10 cellular contexts compared by ENCODE assay signal in genomic region chr5:93163010-93163663, GRCh38.
A peak's percentile ranks its signal among the peaks of the same experiment; 100 is the strongest.
DNase-seq lines count a peak whose midpoint lies in the region; ATAC-seq and TF ChIP-seq lines count a peak whose summit lies in the region.
"Had no signal": no experiment of that assay in that cellular context is flagged by ENCODE, and none has a peak within 500 bp of the region (broad histone marks: within the 10 kb centered on the region; RNA-seq: fewer than 3 reads in every experiment).

No MANE protein-coding gene starts in this region.

- TF ChIP-seq CTCF in HFFc6 (IDR thresholded peaks at IDR 0.05) (no peak), spleen (IDR thresholded peaks at IDR 0.05 in 8 of 11, conservative IDR thresholded peaks at IDR 0.05 in 3 of 11) (no peak), lower leg skin (IDR thresholded peaks at IDR 0.05) (no peak), Peyer's patch (IDR thresholded peaks at IDR 0.05) (no peak)

- no peak for ATAC-seq in activated naive CD4-positive, alpha-beta T cell treated with anti-CD3 and anti-CD28 coated beads, Interleukin-2, amount 50 U/mL, for 72 hours

- H3K36me3 ChIP-seq in spleen (no peaks in the 10 kb centered on the region), Peyer's patch (no peaks in the 10 kb centered on the region)

- POLR2A ChIA-PET in activated CD4-positive, alpha-beta memory T cell treated with anti-CD3 and anti-CD28 coated beads for 36 hours (lab: Charles Lee): no interaction called here

- H3K4me3 Mint-ChIP-seq in HFFc6: peak overlapping the region; percentile 26; the same call in 1 of the 2 replicates
- no peak overlapping the region for H3K4me3 Mint-ChIP-seq in activated CD4-positive, alpha-beta memory T cell treated with anti-CD3 and anti-CD28 coated beads for 36 hours

- DNase-seq in HFFc6: peak; percentile 88
- peak; percentile 84 for DNase-seq in amniotic epithelial cell (ENCODE audit: low read depth)
- DNase-seq in hepatic stellate cell (ENCODE audit: low spot score): peak; percentile 30
- no peak for DNase-seq in spleen
- DNase-seq in lower leg skin (ENCODE audit: low spot score in 2 of 2): no peak
- DNase-seq in Peyer's patch: no peak
- no peak for DNase-seq in activated naive CD4-positive, alpha-beta T cell treated with anti-CD3 and anti-CD28 coated beads, Interleukin-2, amount 50 U/mL, for 72 hours (ENCODE audit: low spot score in 2 of 2)
- DNase-seq in activated CD4-positive, alpha-beta memory T cell treated with anti-CD3 and anti-CD28 coated beads for 36 hours: no peak
- DNase-seq: NK-92 treated with Interleukin-12 subunit alpha and Interleukin-12 subunit beta, amount 100 ng/mL, for 24 hours had no signal

- intact Hi-C loops in spleen (cut with DNase I; ENCODE audit: low total_unique reads): no loop called here
- intact Hi-C loops in lower leg skin (cut with DNase I; ENCODE audit: low total_unique reads): no loop called here
- intact Hi-C loops in activated CD4-positive, alpha-beta memory T cell treated with anti-CD3 and anti-CD28 coated beads for 36 hours (cut with micrococcal nuclease): no loop called here

- no peaks in the 10 kb centered on the region; the same call in 1 of the 2 replicates for H3K27me3 Mint-ChIP-seq in HFFc6 (ENCODE audit: insufficient read depth)
- H3K27me3 Mint-ChIP-seq in activated CD4-positive, alpha-beta memory T cell treated with anti-CD3 and anti-CD28 coated beads for 36 hours: no peaks in the 10 kb centered on the region

- H3K36me3 Mint-ChIP-seq in HFFc6 (ENCODE audit: low read depth): peaks cover 3% of the 10 kb centered on the region
- no peaks in the 10 kb centered on the region for H3K36me3 Mint-ChIP-seq in activated naive CD4-positive, alpha-beta T cell treated with anti-CD3 and anti-CD28 coated beads, Interleukin-2, amount 50 U/mL, for 72 hours
- H3K36me3 Mint-ChIP-seq in activated CD4-positive, alpha-beta memory T cell treated with anti-CD3 and anti-CD28 coated beads for 36 hours: no peaks in the 10 kb centered on the region

- H3K4me1 ChIP-seq in spleen (peaks cover 0 to 16% (median 6%) of the 10 kb centered on the region in 6 donors), Peyer's patch (no peaks in the 10 kb centered on the region)

- H3K9me3 ChIP-seq in spleen: no peaks in the 10 kb centered on the region
- no peaks in the 10 kb centered on the region for H3K9me3 ChIP-seq in Peyer's patch

- no peaks in the 10 kb centered on the region for H3K9me3 Mint-ChIP-seq in HFFc6
- H3K9me3 Mint-ChIP-seq in activated naive CD4-positive, alpha-beta T cell treated with anti-CD3 and anti-CD28 coated beads, Interleukin-2, amount 50 U/mL, for 72 hours: peaks cover 0 to 7% of the 10 kb centered on the region in 2 donors
- H3K9me3 Mint-ChIP-seq in activated CD4-positive, alpha-beta memory T cell treated with anti-CD3 and anti-CD28 coated beads for 36 hours: peaks cover 2% of the 10 kb centered on the region
- H3K9me3 Mint-ChIP-seq: activated T-helper 2 cell treated with anti-CD3 and anti-CD28 coated beads, Interferon-gamma antibody, Interleukin-2, Interleukin-4, amounts not matched to agents 10 μg/mL and 5 μg/mL and 100 μg/mL, durations not matched to agents 14 hours and 24 hours and 36 hours had no signal

- no peak for TF ChIP-seq POLR2A in spleen (IDR thresholded peaks at IDR 0.05)
- no peak for TF ChIP-seq POLR2A in lower leg skin (IDR thresholded peaks at IDR 0.05)
- no peak for TF ChIP-seq POLR2A in Peyer's patch (IDR thresholded peaks at IDR 0.05)

- no peak overlapping the region for H3K4me3 ChIP-seq in spleen
- H3K4me3 ChIP-seq in lower leg skin (ENCODE audit: low read depth, poor library complexity, severe bottlenecking): no peak overlapping the region
- no peak overlapping the region for H3K4me3 ChIP-seq in Peyer's patch

- H3K27ac ChIP-seq in spleen (peak overlapping the region in 7 of 8 donors; percentile 51 to 79 (median 74)), Peyer's patch (no peak overlapping the region)

- H3K27ac Mint-ChIP-seq in HFFc6: peak overlapping the region; percentile 86
- H3K27ac Mint-ChIP-seq in activated naive CD4-positive, alpha-beta T cell treated with anti-CD3 and anti-CD28 coated beads, Interleukin-2, amount 50 U/mL, for 72 hours: no peak overlapping the region
- H3K27ac Mint-ChIP-seq in activated CD4-positive, alpha-beta memory T cell treated with anti-CD3 and anti-CD28 coated beads for 36 hours: no peak overlapping the region
- H3K27ac Mint-ChIP-seq: activated T-helper 2 cell treated with anti-CD3 and anti-CD28 coated beads, Interferon-gamma antibody, Interleukin-2, Interleukin-4, amounts not matched to agents 10 μg/mL and 5 μg/mL and 100 μg/mL, durations not matched to agents 14 hours and 24 hours and 36 hours had no signal

- H3K4me1 Mint-ChIP-seq in HFFc6 (ENCODE audit: low read depth): peaks cover 67% of the 10 kb centered on the region
- H3K4me1 Mint-ChIP-seq in activated CD4-positive, alpha-beta memory T cell treated with anti-CD3 and anti-CD28 coated beads for 36 hours (ENCODE audit: low read depth): no peaks in the 10 kb centered on the region

- no peaks in the 10 kb centered on the region for H3K27me3 ChIP-seq in spleen (replicated peaks in 1 of 7)
- H3K27me3 ChIP-seq in Peyer's patch: no peaks in the 10 kb centered on the region

- CTCF ChIA-PET in activated CD4-positive, alpha-beta memory T cell treated with anti-CD3 and anti-CD28 coated beads for 36 hours (lab: Charles Lee): no interaction called here

Comparison
In these comparisons a context has a peak if more than half of its experiments do, and no peak if none do; other contexts are left out.
1. DNase-seq: peak in HFFc6 (single experiment), amniotic epithelial cell (single experiment) and hepatic stellate cell (single experiment); none in spleen (single experiment), lower leg skin (0 of 2), Peyer's patch (0 of 3), activated naive CD4-positive, alpha-beta T cell treated with anti-CD3 and anti-CD28 coated beads, Interleukin-2, amount 50 U/mL, for 72 hours (0 of 2) and activated CD4-positive, alpha-beta memory T cell treated with anti-CD3 and anti-CD28 coated beads for 36 hours (single experiment).
2. H3K27ac ChIP-seq: peak in spleen (7 of 8); none in Peyer's patch (0 of 4).